1 cellular context compared by ENCODE assay signal in the genomic region with DNA sequence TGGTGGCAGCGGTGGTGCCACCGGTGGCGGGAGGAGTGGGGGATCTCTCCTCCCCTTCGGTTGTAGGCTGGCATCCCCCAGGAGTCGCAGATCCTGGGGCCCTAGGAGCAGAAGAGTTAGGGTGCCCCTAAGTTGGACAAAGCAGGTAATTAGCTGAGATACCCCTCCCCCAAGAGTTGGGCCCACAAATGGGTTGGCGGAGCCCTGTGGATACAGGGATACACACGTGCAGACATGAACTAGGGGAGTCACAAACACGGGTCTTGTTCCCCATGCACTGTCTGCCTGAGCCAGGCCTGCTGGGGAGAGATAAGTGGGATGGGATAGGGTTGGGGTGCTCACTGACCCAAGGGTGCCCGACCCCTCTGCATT.
TF ChIP-seq lines count a peak whose summit lies in the region.

No MANE protein-coding gene starts in this region.

TF ChIP-seq in K562, 482 proteins besides CTCF, POLR2A, EP300 and RAD21:
- TF ChIP-seq ZNF282 (CRISPR knock-in tag; IDR thresholded peaks at IDR 0.05) (peak; percentile 53; the same call in 1 of the 2 replicates), RBM14 (IDR thresholded peaks at IDR 0.05; ENCODE audit: borderline replicate concordance, insufficient read depth, low read depth, low read length) (no peak), RBM22 (IDR thresholded peaks at IDR 0.05; ENCODE audit: low read depth, low read length, poor library complexity, severe bottlenecking) (peak; percentile 4)
- TF ChIP-seq, protein P1, sequence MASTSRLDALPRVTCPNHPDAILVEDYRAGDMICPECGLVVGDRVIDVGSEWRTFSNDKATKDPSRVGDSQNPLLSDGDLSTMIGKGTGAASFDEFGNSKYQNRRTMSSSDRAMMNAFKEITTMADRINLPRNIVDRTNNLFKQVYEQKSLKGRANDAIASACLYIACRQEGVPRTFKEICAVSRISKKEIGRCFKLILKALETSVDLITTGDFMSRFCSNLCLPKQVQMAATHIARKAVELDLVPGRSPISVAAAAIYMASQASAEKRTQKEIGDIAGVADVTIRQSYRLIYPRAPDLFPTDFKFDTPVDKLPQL (IDR thresholded peaks at IDR 0.05; ENCODE audit: extremely low read depth, insufficient read length), result no peak
